Comparison of ENCODE assay signal across 16 cellular contexts in genomic region chr3:159831466-159831865, GRCh38. TPM values are rescaled to one million over a fixed set of nuclear protein-coding genes. Genes with fewer than 3 reads are reported as not detected.
DNase-seq lines count a peak whose midpoint lies in the region; ATAC-seq and TF ChIP-seq lines count a peak whose summit lies in the region.
"Had no signal": no experiment of that assay in that cellular context is flagged by ENCODE, and none has a peak within 500 bp of the region (broad histone marks: within the 10 kb centered on the region; RNA-seq: fewer than 3 reads in every experiment).

No MANE protein-coding gene starts in this region.

- H3K4me3 ChIP-seq in left lung, result no peak overlapping the region
- H3K4me3 ChIP-seq: neural progenitor cell, sigmoid colon had no signal

- no peaks in the 10 kb centered on the region for H3K9me3 ChIP-seq in left lung
- H3K9me3 ChIP-seq: BE2C, sigmoid colon had no signal

- ATAC-seq in GM18520 (IDR thresholded peaks at IDR 0.05; ENCODE audit: unreplicated experiment) (peak; percentile 26), GM21381 (IDR thresholded peaks at IDR 0.05; ENCODE audit: unreplicated experiment) (peak; percentile 35), HG02885 (IDR thresholded peaks at IDR 0.05; ENCODE audit: poor library complexity, unreplicated experiment) (peak; percentile 59), HG03469 (IDR thresholded peaks at IDR 0.05; ENCODE audit: unreplicated experiment) (peak; percentile 31), left lung (no peak)

- no peak for TF ChIP-seq CTCF in left lung (IDR thresholded peaks at IDR 0.05)

- H3K27me3 ChIP-seq in left lung, result no peaks in the 10 kb centered on the region
- H3K27me3 ChIP-seq: BE2C, neural progenitor cell, sigmoid colon had no signal

- H3K36me3 ChIP-seq in left lung, result no peaks in the 10 kb centered on the region
- H3K36me3 ChIP-seq: BE2C, neural progenitor cell, sigmoid colon had no signal

- no peak for DNase-seq in left lung
- no peak for DNase-seq in NCI-H1417 treated with DMSO at 0.1 percent for 48 hours (lab: John Stamatoyannopoulos, UW)
- no peak for DNase-seq in stimulated activated CD4-positive, alpha-beta T cell treated with anti-CD3 and anti-CD28 coated beads, Interleukin-4, amount 100 ng/mL, for 24 hours
- no peak for DNase-seq in activated naive CD4-positive, alpha-beta T cell (lab: John Stamatoyannopoulos, UW)
- DNase-seq: DMS153, mesendoderm, NCI-H524, sigmoid colon had no signal

- H3K27ac ChIP-seq in left lung, result no peak overlapping the region
- H3K27ac ChIP-seq: neural progenitor cell, RWPE1 had no signal

- intact Hi-C loops in left lung (cut with DNase I), result no loop called here

- peaks cover 7 to 23% of the 10 kb centered on the region in 2 donors for H3K4me1 ChIP-seq in left lung
- H3K4me1 ChIP-seq: neural progenitor cell had no signal

RNA-seq across cellular contexts. Expression of gene SCHIP1, which starts 8.2 kb away (rescaled TPM):
- total RNA-seq in left lung, result 1 to 10 TPM; 5.8 to 6.2 TPM
- total RNA-seq: T-helper 1 cell treated with Interleukin-12 subunit alpha and Interleukin-12 subunit beta and Interleukin-4 antibody, amounts not matched to agents 30 ng/mL and 1 ng/mL, for 36 hours had no signal
